Comparison of ENCODE assay signal across 9 cellular contexts in genomic region chr11:116927163-116927772, GRCh38.
DNase-seq lines count a peak whose midpoint lies in the region; ATAC-seq and TF ChIP-seq lines count a peak whose summit lies in the region.
"Had no signal": no experiment of that assay in that cellular context is flagged by ENCODE, and none has a peak within 500 bp of the region (broad histone marks: within the 10 kb centered on the region; RNA-seq: fewer than 3 reads in every experiment).

No MANE protein-coding gene starts in this region.

- no peaks in the 10 kb centered on the region for H3K9me3 Mint-ChIP-seq in activated CD8-positive, alpha-beta memory T cell treated with anti-CD3 and anti-CD28 coated beads, Interleukin-2, amount 10 ng/mL, durations not matched to agents 7 days and 5 days (ENCODE audit: low read depth)

- H3K36me3 Mint-ChIP-seq in activated CD8-positive, alpha-beta memory T cell treated with anti-CD3 and anti-CD28 coated beads, Interleukin-2, amount 10 ng/mL, durations not matched to agents 7 days and 5 days = peaks cover 21% of the 10 kb centered on the region

- peak in 5 of 6 experiments; percentile 7 to 35 (median 26) for TF ChIP-seq CTCF in esophagus squamous epithelium (IDR thresholded peaks at IDR 0.05)

- TF ChIP-seq POLR2A in esophagus squamous epithelium (IDR thresholded peaks at IDR 0.05) = no peak

- ATAC-seq in activated CD8-positive, alpha-beta memory T cell treated with anti-CD3 and anti-CD28 coated beads, Interleukin-2, amount 10 ng/mL, durations not matched to agents 7 days and 5 days = no peak
- no peak for ATAC-seq in stimulated activated naive CD8-positive, alpha-beta T cell treated with anti-CD3 and anti-CD28 coated beads, Interleukin-15, Interleukin-2, amounts not matched to agents 100 U/mL and 50 U/mL, for 24 hours
- ATAC-seq in GM18511 (IDR thresholded peaks at IDR 0.05; ENCODE audit: unreplicated experiment) = no peak
- no peak for ATAC-seq in HG02571 (IDR thresholded peaks at IDR 0.05; ENCODE audit: unreplicated experiment)
- ATAC-seq in GM18868 (IDR thresholded peaks at IDR 0.05; ENCODE audit: unreplicated experiment) = no peak

- no peak overlapping the region for H3K4me3 ChIP-seq in esophagus squamous epithelium
- H3K4me3 ChIP-seq: SK-N-MC had no signal

- peak overlapping the region; percentile 39 for H3K4me3 Mint-ChIP-seq in activated CD8-positive, alpha-beta memory T cell treated with anti-CD3 and anti-CD28 coated beads, Interleukin-2, amount 10 ng/mL, durations not matched to agents 7 days and 5 days

- H3K27me3 Mint-ChIP-seq in activated CD8-positive, alpha-beta memory T cell treated with anti-CD3 and anti-CD28 coated beads, Interleukin-2, amount 10 ng/mL, durations not matched to agents 7 days and 5 days = no peaks in the 10 kb centered on the region

- intact Hi-C loops in esophagus squamous epithelium (cut with DNase I) = no loop called here

- H3K4me1 ChIP-seq in esophagus squamous epithelium = peaks cover 0 to 42% (median 27%) of the 10 kb centered on the region in 3 donors

- peak overlapping the region; percentile 80 for H3K27ac Mint-ChIP-seq in activated CD8-positive, alpha-beta memory T cell treated with anti-CD3 and anti-CD28 coated beads, Interleukin-2, amount 10 ng/mL, durations not matched to agents 7 days and 5 days

- no peaks in the 10 kb centered on the region for H3K9me3 ChIP-seq in esophagus squamous epithelium

- no peaks in the 10 kb centered on the region for H3K27me3 ChIP-seq in esophagus squamous epithelium

- DNase-seq in activated CD8-positive, alpha-beta memory T cell treated with anti-CD3 and anti-CD28 coated beads, Interleukin-2, amount 10 ng/mL, durations not matched to agents 7 days and 5 days = peak; percentile 65
- no peak for DNase-seq in activated CD8-positive, alpha-beta memory T cell treated with anti-CD3 and anti-CD28 coated beads, Interleukin-2, amount 50 U/mL, for 48 hours
- peak; percentile 42 to 47 for DNase-seq in activated CD4-positive, alpha-beta T cell treated with anti-CD3 and anti-CD28 coated beads for 4 hours
- no peak for DNase-seq in esophagus squamous epithelium (lab: John Stamatoyannopoulos, UW)
- peak; percentile 54 for DNase-seq in stimulated activated naive CD8-positive, alpha-beta T cell treated with anti-CD3 and anti-CD28 coated beads, Interleukin-15, Interleukin-2, amounts not matched to agents 100 U/mL and 50 U/mL, for 24 hours

- H3K4me1 Mint-ChIP-seq in activated CD8-positive, alpha-beta memory T cell treated with anti-CD3 and anti-CD28 coated beads, Interleukin-2, amount 10 ng/mL, durations not matched to agents 7 days and 5 days = peaks cover 70% of the 10 kb centered on the region

- CTCF ChIA-PET in activated CD8-positive, alpha-beta memory T cell treated with anti-CD3 and anti-CD28 coated beads, Interleukin-2, amount 10 ng/mL, durations not matched to agents 7 days and 5 days (lab: Charles Lee) = interaction anchor here (0.7 to 1.9 kb wide), 4 partner anchors 75 to 168 kb away, joined by 3 to 7 read pairs (median 3); no protein-coding TSS in a partner anchor

- WGBS in esophagus squamous epithelium, 2 donors = 68 to 78% methylated on average over 6 of the region's 6 CpGs

- no peak overlapping the region for H3K27ac ChIP-seq in esophagus squamous epithelium
- H3K27ac ChIP-seq: SK-N-MC had no signal

- peaks cover 0 to 30% (median 0%) of the 10 kb centered on the region in 3 donors for H3K36me3 ChIP-seq in esophagus squamous epithelium

Comparison
In these comparisons a context has a peak if more than half of its experiments do, and no peak if none do; other contexts are left out.
1. DNase-seq: peak in activated CD8-positive, alpha-beta memory T cell treated with anti-CD3 and anti-CD28 coated beads, Interleukin-2, amount 10 ng/mL, durations not matched to agents 7 days and 5 days (single experiment), activated CD4-positive, alpha-beta T cell treated with anti-CD3 and anti-CD28 coated beads for 4 hours (2 of 2) and stimulated activated naive CD8-positive, alpha-beta T cell treated with anti-CD3 and anti-CD28 coated beads, Interleukin-15, Interleukin-2, amounts not matched to agents 100 U/mL and 50 U/mL, for 24 hours (single experiment); none in activated CD8-positive, alpha-beta memory T cell treated with anti-CD3 and anti-CD28 coated beads, Interleukin-2, amount 50 U/mL, for 48 hours (single experiment) and esophagus squamous epithelium (single experiment).